In genomic region chr2:99928472-99929053, GRCh38 we compare ENCODE assay signal across 31 cellular contexts.
DNase-seq lines count a peak whose midpoint lies in the region; ATAC-seq and TF ChIP-seq lines count a peak whose summit lies in the region.
"Had no signal": no experiment of that assay in that cellular context is flagged by ENCODE, and none has a peak within 500 bp of the region (broad histone marks: within the 10 kb centered on the region; RNA-seq: fewer than 3 reads in every experiment).

No MANE protein-coding gene starts in this region.

- H3K27ac Mint-ChIP-seq in stimulated activated memory B cell treated with anti-CD40 and anti-IgM and Interleukin-4, amounts not matched to agents 10 μg/mL and 1 μg/mL and 100 μg/mL, for 72 hours, result peak overlapping the region; percentile 89
- H3K27ac Mint-ChIP-seq: activated CD4-positive, alpha-beta T cell treated with anti-CD3 and anti-CD28 coated beads, Interleukin-2, amount 10 ng/mL, durations not matched to agents 24 days and 14 days; activated naive CD8-positive, alpha-beta T cell treated with anti-CD3 and anti-CD28 coated beads for 36 hours; CD4-positive, CD25-positive, alpha-beta regulatory T cell; nephron had no signal

- H3K27me3 Mint-ChIP-seq in stimulated activated memory B cell treated with anti-CD40 and anti-IgM and Interleukin-4, amounts not matched to agents 10 μg/mL and 1 μg/mL and 100 μg/mL, for 72 hours, result no peaks in the 10 kb centered on the region
- H3K27me3 Mint-ChIP-seq: activated CD4-positive, alpha-beta T cell treated with anti-CD3 and anti-CD28 coated beads, Interleukin-2, amount 10 ng/mL, durations not matched to agents 24 days and 14 days; activated naive CD8-positive, alpha-beta T cell treated with anti-CD3 and anti-CD28 coated beads for 36 hours; CD4-positive, CD25-positive, alpha-beta regulatory T cell had no signal

- H3K4me3 ChIP-seq in GM12865 (ENCODE audit: low read depth, low read length) (no peak overlapping the region), NB4 (ENCODE audit: low read depth, low read length) (no peak overlapping the region)
- H3K4me3 ChIP-seq: lung, mucosa of descending colon, ovary had no signal

- DNase-seq in GM12865 (ENCODE audit: low read depth), result peak; percentile 58
- peak; percentile 3 for DNase-seq in NB4 (ENCODE audit: low read depth)
- DNase-seq in astrocyte of the hippocampus (ENCODE audit: low read depth, low spot score), result peak; percentile 9
- no peak for DNase-seq in SW 1271 (lab: John Stamatoyannopoulos, UW)
- DNase-seq: activated CD4-positive, alpha-beta T cell treated with anti-CD3 and anti-CD28 coated beads, Interleukin-2, amount 10 ng/mL, durations not matched to agents 24 days and 14 days; activated effector memory CD4-positive, alpha-beta T cell treated with Interleukin-2 at 50 U/mL for 16 hours; activated naive CD8-positive, alpha-beta T cell treated with anti-CD3 and anti-CD28 coated beads for 36 hours; anterior cingulate cortex; Calu3; CD4-positive, CD25-positive, alpha-beta regulatory T cell; DND-41; effector CD4-positive, alpha-beta T cell; H7; hypothalamus; left cardiac atrium; mucosa of descending colon; NCI-H1105 treated with DMSO at 0.1 percent for 48 hours; NCI-H187 treated with DMSO at 0.1 percent for 48 hours; NCI-H524 treated with DMSO at 0.1 percent for 48 hours; ovary; SHP77 treated with DMSO at 0.1 percent for 48 hours; stimulated activated CD4-positive, alpha-beta T cell treated with anti-CD3 and anti-CD28 coated beads, Interleukin-15, amount 100 ng/mL, for 24 hours; stimulated activated CD4-positive, alpha-beta T cell treated with anti-CD3 and anti-CD28 coated beads, Interleukin-4, amount 100 ng/mL, for 4 hours; substantia nigra; T1000; trophoblast cell had no signal

- peaks cover 5% of the 10 kb centered on the region for H3K9me3 Mint-ChIP-seq in stimulated activated memory B cell treated with anti-CD40 and anti-IgM and Interleukin-4, amounts not matched to agents 10 μg/mL and 1 μg/mL and 100 μg/mL, for 72 hours
- H3K9me3 Mint-ChIP-seq: activated naive CD8-positive, alpha-beta T cell treated with anti-CD3 and anti-CD28 coated beads for 36 hours; nephron had no signal

- ATAC-seq in stimulated activated memory B cell treated with anti-CD40 and anti-IgM and Interleukin-4, amounts not matched to agents 10 μg/mL and 1 μg/mL and 100 μg/mL, for 72 hours, result peak; percentile 89
- ATAC-seq in GM21390 (IDR thresholded peaks at IDR 0.05; ENCODE audit: unreplicated experiment) (no peak), HG03571 (IDR thresholded peaks at IDR 0.05; ENCODE audit: unreplicated experiment) (no peak)
- ATAC-seq: left cardiac atrium, mucosa of descending colon had no signal

- H3K4me3 Mint-ChIP-seq in stimulated activated memory B cell treated with anti-CD40 and anti-IgM and Interleukin-4, amounts not matched to agents 10 μg/mL and 1 μg/mL and 100 μg/mL, for 72 hours, result no peak overlapping the region
- H3K4me3 Mint-ChIP-seq: activated CD4-positive, alpha-beta T cell treated with anti-CD3 and anti-CD28 coated beads, Interleukin-2, amount 10 ng/mL, durations not matched to agents 24 days and 14 days; activated naive CD8-positive, alpha-beta T cell treated with anti-CD3 and anti-CD28 coated beads for 36 hours; CD4-positive, CD25-positive, alpha-beta regulatory T cell; nephron had no signal

- H3K36me3 Mint-ChIP-seq in stimulated activated memory B cell treated with anti-CD40 and anti-IgM and Interleukin-4, amounts not matched to agents 10 μg/mL and 1 μg/mL and 100 μg/mL, for 72 hours, result peaks cover 45% of the 10 kb centered on the region
- H3K36me3 Mint-ChIP-seq: activated naive CD8-positive, alpha-beta T cell treated with anti-CD3 and anti-CD28 coated beads for 36 hours had no signal

- H3K4me1 Mint-ChIP-seq in stimulated activated memory B cell treated with anti-CD40 and anti-IgM and Interleukin-4, amounts not matched to agents 10 μg/mL and 1 μg/mL and 100 μg/mL, for 72 hours, result peaks cover 42% of the 10 kb centered on the region
- H3K4me1 Mint-ChIP-seq: activated CD4-positive, alpha-beta T cell treated with anti-CD3 and anti-CD28 coated beads, Interleukin-2, amount 10 ng/mL, durations not matched to agents 24 days and 14 days; activated naive CD8-positive, alpha-beta T cell treated with anti-CD3 and anti-CD28 coated beads for 36 hours; nephron had no signal

- TF ChIP-seq CTCF in GM12865 (IDR thresholded peaks at IDR 0.05; ENCODE audit: insufficient read depth, low read depth, low read length, missing control alignments), result no peak
- no peak for TF ChIP-seq CTCF in NB4 (IDR thresholded peaks at IDR 0.05; ENCODE audit: low read depth, low read length)

- TF ChIP-seq POLR2A in NB4 (IDR thresholded peaks at IDR 0.05; ENCODE audit: extremely low read depth, insufficient read length), result no peak

Comparison
In these comparisons a context has a peak if more than half of its experiments do, and no peak if none do; other contexts are left out.
1. DNase-seq: peak in GM12865 (single experiment), NB4 (single experiment) and astrocyte of the hippocampus (single experiment); none in SW 1271 (0 of 2).